ENCODE assay signal across 8 cellular contexts in the genomic region with DNA sequence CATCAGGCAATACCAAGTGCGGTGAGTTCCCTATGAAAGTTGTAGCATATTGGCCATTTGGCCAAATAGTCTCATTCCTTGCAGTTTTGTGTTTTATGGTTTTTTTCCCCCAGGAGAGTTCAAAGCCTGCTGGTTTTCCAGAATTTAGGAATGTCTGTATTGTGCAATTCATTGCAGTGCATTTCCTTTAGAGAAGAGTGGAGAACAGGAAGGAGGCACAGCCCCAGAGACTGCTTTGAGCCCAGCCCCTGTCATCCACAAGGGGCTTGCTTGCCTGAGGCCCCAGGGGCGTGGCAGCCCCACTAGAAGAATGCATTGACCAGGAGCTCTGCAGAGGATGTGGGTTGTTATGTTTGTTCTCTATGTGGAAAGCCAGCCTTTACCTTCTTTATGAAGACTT.
DNase-seq lines count a peak whose midpoint lies in the region; ATAC-seq and TF ChIP-seq lines count a peak whose summit lies in the region.
"Not testable (repeated sequence)": the region's sequence is repeated elsewhere in the genome, so short reads cannot be mapped to it uniquely, and the experiment has no call there.

No MANE protein-coding gene starts in this region.

- H2BK5ac ChIP-seq in H9 (ENCODE audit: insufficient read length, low read length): not testable (repeated sequence)

- not testable (repeated sequence) for TF ChIP-seq POLR2A in NB4 (IDR thresholded peaks at IDR 0.05; ENCODE audit: extremely low read depth, insufficient read length); heart left ventricle (IDR thresholded peaks at IDR 0.05)

- not testable (repeated sequence) for TF ChIP-seq CTCF in H9 (conservative IDR thresholded peaks at IDR 0.05); NB4 (IDR thresholded peaks at IDR 0.05; ENCODE audit: low read depth, low read length); endothelial cell (IDR thresholded peaks at IDR 0.05; ENCODE audit: unreplicated experiment); heart left ventricle (IDR thresholded peaks at IDR 0.05); thoracic aorta (IDR thresholded peaks at IDR 0.05)

- H4K8ac ChIP-seq in H9 (replicated peaks; ENCODE audit: insufficient read length, low read depth, low read length): not testable (repeated sequence)

- not testable (repeated sequence) for H4K20me1 ChIP-seq in H9 (ENCODE audit: control insufficient read depth, insufficient read depth, insufficient read length)

- not testable (repeated sequence) for H3T11ph ChIP-seq in H9 (ENCODE audit: low read length)

- not testable (repeated sequence) for H3K27ac Mint-ChIP-seq in H9
- H3K27ac Mint-ChIP-seq in activated CD8-positive, alpha-beta memory T cell treated with anti-CD3 and anti-CD28 coated beads, Interleukin-2, amount 10 ng/mL, durations not matched to agents 7 days and 5 days: peak overlapping the region; percentile 24
- peak overlapping the region; percentile 62 for H3K27ac Mint-ChIP-seq in endothelial cell (ENCODE audit: unreplicated experiment)

- H4K5ac ChIP-seq in H9 (ENCODE audit: insufficient read length, low read depth, low read length): not testable (repeated sequence)

- H2BK20ac ChIP-seq in H9 (ENCODE audit: low read depth, low read length, poor library complexity, severe bottlenecking): not testable (repeated sequence)

- not testable (repeated sequence) for H3K27me3 ChIP-seq in H9 (ENCODE audit: insufficient read depth, low read length); heart left ventricle; thoracic aorta (replicated peaks; ENCODE audit: insufficient read depth)

- ATAC-seq in activated CD8-positive, alpha-beta memory T cell treated with anti-CD3 and anti-CD28 coated beads, Interleukin-2, amount 10 ng/mL, durations not matched to agents 7 days and 5 days; thoracic aorta (ENCODE audit: insufficient number of reproducible peaks, low FRiP score, low read depth): not testable (repeated sequence)
- peak in 2 of 4 donors; percentile 31 to 38 for ATAC-seq in heart left ventricle

- H3K18ac ChIP-seq in H9 (ENCODE audit: insufficient read length, low read depth, low read length): not testable (repeated sequence)

- H2BK12ac ChIP-seq in H9 (ENCODE audit: insufficient read length, low read depth, low read length): not testable (repeated sequence)

- no CpG with 5 or more reads among the region's 2 CpGs for WGBS in H9 (ENCODE audit: extremely low coverage, insufficient read length, low lambda C conversion rate)
- WGBS in heart left ventricle, 4 donors: 67 to 79% (median 74%) methylated on average over 1 to 2 of the region's 2 CpGs
- 83% methylated on average over 1 of the region's 2 CpGs; no CpG with 5 or more reads in 1 of the 2 experiments for WGBS in mesodermal cell (ENCODE audit: insufficient coverage in 2 of 2), 2 experiments

- H3K36me3 ChIP-seq in heart left ventricle; mesodermal cell (ENCODE audit: control insufficient read depth, insufficient read depth, low read length); thoracic aorta: not testable (repeated sequence)

- not testable (repeated sequence) for H3K4me3 Mint-ChIP-seq in H9; activated CD8-positive, alpha-beta memory T cell treated with anti-CD3 and anti-CD28 coated beads, Interleukin-2, amount 10 ng/mL, durations not matched to agents 7 days and 5 days; endothelial cell (ENCODE audit: unreplicated experiment)

- not testable (repeated sequence) for H3K56ac ChIP-seq in H9 (ENCODE audit: insufficient read length, low read depth, low read length)

- H3K9me3 Mint-ChIP-seq in H9; activated CD8-positive, alpha-beta memory T cell treated with anti-CD3 and anti-CD28 coated beads, Interleukin-2, amount 10 ng/mL, durations not matched to agents 7 days and 5 days (ENCODE audit: low read depth); endothelial cell (ENCODE audit: unreplicated experiment): not testable (repeated sequence)

- not testable (repeated sequence) for H2BK15ac ChIP-seq in H9 (ENCODE audit: low read depth, low read length)

- in situ Hi-C loops in ACHN (cut with HindIII; ENCODE audit: low pct_ligation_motif_present, low pct_unique_long_range_greater_than_20kb, low sequenced_read_pairs): not testable (repeated sequence)

- H3K14ac ChIP-seq in H9 (ENCODE audit: insufficient read depth, low read length): not testable (repeated sequence)

- H3K79me1 ChIP-seq in H9 (ENCODE audit: insufficient read depth, low read depth, low read length, poor library complexity, severe bottlenecking): not testable (repeated sequence)

- not testable (repeated sequence) for H3K9ac ChIP-seq in H9 (ENCODE audit: extremely low read depth, insufficient read length, low read length)

- not testable (repeated sequence) for H3K27ac ChIP-seq in H9 (ENCODE audit: insufficient read length, low read depth, low read length)
- H3K27ac ChIP-seq in heart left ventricle (peak overlapping the region in 8 of 12 donors; percentile 30 to 77 (median 64)), mesodermal cell (ENCODE audit: low read depth, low read length, severe bottlenecking) (peak overlapping the region; percentile 96), thoracic aorta (peak overlapping the region; percentile 69 to 77)

- not testable (repeated sequence) for H2BK120ac ChIP-seq in H9 (ENCODE audit: low read depth, low read length, poor library complexity, severe bottlenecking)

- not testable (repeated sequence) for H2AK5ac ChIP-seq in H9 (ENCODE audit: insufficient read length, low read length)

- H3K4me1 Mint-ChIP-seq in H9: not testable (repeated sequence)
- H3K4me1 Mint-ChIP-seq in activated CD8-positive, alpha-beta memory T cell treated with anti-CD3 and anti-CD28 coated beads, Interleukin-2, amount 10 ng/mL, durations not matched to agents 7 days and 5 days: peaks cover 21% of the 10 kb centered on the region
- peaks cover 15% of the 10 kb centered on the region for H3K4me1 Mint-ChIP-seq in endothelial cell (ENCODE audit: unreplicated experiment)

- not testable (repeated sequence) for H3K36me3 Mint-ChIP-seq in H9 (ENCODE audit: insufficient read depth in 1 of 3, low read depth in 3 of 3); endothelial cell (ENCODE audit: low read depth, unreplicated experiment)
- peaks cover 12% of the 10 kb centered on the region for H3K36me3 Mint-ChIP-seq in activated CD8-positive, alpha-beta memory T cell treated with anti-CD3 and anti-CD28 coated beads, Interleukin-2, amount 10 ng/mL, durations not matched to agents 7 days and 5 days

- H3K23ac ChIP-seq in H9 (ENCODE audit: insufficient read length, low read depth, low read length): not testable (repeated sequence)

- H3K4me3 ChIP-seq in NB4 (ENCODE audit: low read depth, low read length); heart left ventricle; mesodermal cell (ENCODE audit: extremely low read depth, insufficient read depth, low read length, poor library complexity, severe bottlenecking): not testable (repeated sequence)
- H3K4me3 ChIP-seq in thoracic aorta: peak overlapping the region; percentile 7

- H4K91ac ChIP-seq in H9 (ENCODE audit: insufficient read length, low read depth, low read length): not testable (repeated sequence)

- H2AFZ ChIP-seq in H9 (ENCODE audit: low read length): not testable (repeated sequence)

- CTCF ChIA-PET in activated CD8-positive, alpha-beta memory T cell treated with anti-CD3 and anti-CD28 coated beads, Interleukin-2, amount 10 ng/mL, durations not matched to agents 7 days and 5 days (lab: Charles Lee): not testable (repeated sequence)

- H3K23me2 ChIP-seq in H9 (ENCODE audit: insufficient read length, low read depth, low read length, poor library complexity, severe bottlenecking): not testable (repeated sequence)

- not testable (repeated sequence) for H3K79me2 ChIP-seq in H9 (ENCODE audit: insufficient read depth, low read length)

- H3K9me3 ChIP-seq in H9 (ENCODE audit: control insufficient read depth, low read depth, low read length); heart left ventricle; mesodermal cell (ENCODE audit: control insufficient read depth, low read length); thoracic aorta: not testable (repeated sequence)

- H3K27me3 Mint-ChIP-seq in H9 (ENCODE audit: low read depth); activated CD8-positive, alpha-beta memory T cell treated with anti-CD3 and anti-CD28 coated beads, Interleukin-2, amount 10 ng/mL, durations not matched to agents 7 days and 5 days; endothelial cell (ENCODE audit: unreplicated experiment): not testable (repeated sequence)

- H3K4me1 ChIP-seq in H9 (ENCODE audit: insufficient read depth, low read length): not testable (repeated sequence)
- H3K4me1 ChIP-seq in heart left ventricle (peaks cover 0 to 16% (median 2%) of the 10 kb centered on the region in 12 donors), mesodermal cell (ENCODE audit: control insufficient read depth, insufficient read depth, low read length, poor library complexity, severe bottlenecking) (peaks cover 15% of the 10 kb centered on the region), thoracic aorta (ENCODE audit: control insufficient read depth in 1 of 2, low read depth in 2 of 2) (peaks cover 7 to 29% of the 10 kb centered on the region in 2 donors)

- DNase-seq in ACHN: peak; percentile 31
- DNase-seq in H9: peak; percentile 49
- DNase-seq in NB4 (ENCODE audit: low read depth): peak; percentile 43
- DNase-seq in activated CD8-positive, alpha-beta memory T cell treated with anti-CD3 and anti-CD28 coated beads, Interleukin-2, amount 10 ng/mL, durations not matched to agents 7 days and 5 days: peak; percentile 46
- DNase-seq in endothelial cell (ENCODE audit: low spot score); heart left ventricle; thoracic aorta (ENCODE audit: low spot score): not testable (repeated sequence)

- not testable (repeated sequence) for H3K4ac ChIP-seq in H9 (ENCODE audit: low read depth, low read length)

- intact Hi-C loops in heart left ventricle (cut with DNase I): not testable (repeated sequence)

- H3K4me2 ChIP-seq in H9 (ENCODE audit: insufficient read depth, insufficient read length, low read length): not testable (repeated sequence)
